ENCODE assay signal across 23 cellular contexts in the genomic region with DNA sequence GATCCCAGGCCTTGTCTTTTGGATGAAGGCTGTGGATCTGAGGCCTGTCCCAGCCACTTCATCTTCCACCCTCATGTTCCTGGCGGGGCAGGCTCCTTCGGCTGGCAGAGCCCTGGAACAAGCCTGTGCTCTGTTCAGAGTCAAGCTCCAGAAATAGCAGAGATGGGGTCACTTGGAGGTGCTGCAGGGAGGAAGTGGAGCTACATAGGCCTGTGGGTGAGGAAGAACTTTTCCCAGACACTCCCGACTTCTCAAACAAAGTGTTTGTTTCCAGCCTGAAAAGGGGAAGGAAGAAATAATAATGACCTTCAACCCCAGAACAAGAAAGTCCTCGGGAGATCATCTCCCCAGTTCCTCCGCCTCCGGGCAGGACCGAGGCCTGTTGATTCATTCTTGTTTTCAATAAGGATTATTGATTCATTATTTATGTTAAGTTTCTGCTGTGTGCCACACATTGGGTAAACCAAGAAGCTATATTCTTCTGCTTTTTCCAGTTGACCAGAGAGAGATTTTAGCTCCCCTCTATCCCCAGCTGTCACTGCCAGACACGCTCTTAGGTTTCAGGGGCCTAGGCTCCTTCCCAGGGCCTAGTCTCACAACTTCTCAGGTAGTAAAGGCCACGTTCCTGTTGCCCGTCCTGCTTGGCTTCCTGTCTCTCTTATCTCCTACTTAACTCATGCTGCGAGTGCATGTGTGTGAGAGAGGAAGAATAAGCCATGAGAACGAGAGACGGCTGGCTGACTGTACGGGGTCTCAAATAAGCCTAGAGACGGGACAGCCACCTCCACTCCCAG. TPM values are rescaled to one million over a fixed set of nuclear protein-coding genes. Genes with fewer than 3 reads are reported as not detected.
DNase-seq lines count a peak whose midpoint lies in the region; ATAC-seq and TF ChIP-seq lines count a peak whose summit lies in the region.
"Had no signal": no experiment of that assay in that cellular context is flagged by ENCODE, and none has a peak within 500 bp of the region (broad histone marks: within the 10 kb centered on the region; RNA-seq: fewer than 3 reads in every experiment).

No MANE protein-coding gene starts in this region.

- intact Hi-C loops in CD14-positive monocyte (cut with micrococcal nuclease) (no loop called here), left ventricle myocardium superior (cut with micrococcal nuclease) (no loop called here), psoas muscle (cut with DNase I) (no loop called here)
- intact Hi-C loops in activated T-helper 1 cell treated with anti-CD3 and anti-CD28 coated beads, Interleukin-12 subunit alpha, Interleukin-12 subunit beta, Interleukin-2, Interleukin-4 antibody, amounts not matched to agents 30 ng/mL and 10 ng/mL and 1 ng/mL, durations not matched to agents 14 hours and 24 hours and 36 hours (cut with micrococcal nuclease), result no loop called here

- H3K9ac ChIP-seq in BLaER1, result peak overlapping the region; percentile 8; the same call in 1 of the 2 replicates
- H3K9ac ChIP-seq: parathyroid adenoma had no signal

- H3K4me3 ChIP-seq in BLaER1 (no peak overlapping the region), SJCRH30 (no peak overlapping the region), psoas muscle (no peak overlapping the region)
- H3K4me3 ChIP-seq: upper lobe of left lung had no signal

- no peak overlapping the region for H3K4me3 Mint-ChIP-seq in CD14-positive monocyte
- H3K4me3 Mint-ChIP-seq in activated naive CD8-positive, alpha-beta T cell treated with anti-CD3 and anti-CD28 coated beads, Interleukin-2, amount 50 U/mL, for 24 hours, result no peak overlapping the region
- H3K4me3 Mint-ChIP-seq in activated T-helper 1 cell treated with anti-CD3 and anti-CD28 coated beads, Interleukin-12 subunit alpha, Interleukin-12 subunit beta, Interleukin-2, Interleukin-4 antibody, amounts not matched to agents 30 ng/mL and 10 ng/mL and 1 ng/mL, durations not matched to agents 14 hours and 24 hours and 36 hours, result no peak overlapping the region
- H3K4me3 Mint-ChIP-seq: central memory CD8-positive, alpha-beta T cell; immature natural killer cell; natural killer cell had no signal

- no peaks in the 10 kb centered on the region for H4K20me1 ChIP-seq in BLaER1

- H3K4me2 ChIP-seq in BLaER1, result no peak overlapping the region

- peaks cover 0 to 2% (median 0%) of the 10 kb centered on the region in 3 donors for H3K27me3 Mint-ChIP-seq in CD14-positive monocyte (ENCODE audit: low read depth in 3 of 3)
- no peaks in the 10 kb centered on the region for H3K27me3 Mint-ChIP-seq in activated naive CD8-positive, alpha-beta T cell treated with anti-CD3 and anti-CD28 coated beads, Interleukin-2, amount 50 U/mL, for 24 hours
- H3K27me3 Mint-ChIP-seq in activated T-helper 1 cell treated with anti-CD3 and anti-CD28 coated beads, Interleukin-12 subunit alpha, Interleukin-12 subunit beta, Interleukin-2, Interleukin-4 antibody, amounts not matched to agents 30 ng/mL and 10 ng/mL and 1 ng/mL, durations not matched to agents 14 hours and 24 hours and 36 hours (ENCODE audit: insufficient read depth), result no peaks in the 10 kb centered on the region
- H3K27me3 Mint-ChIP-seq: central memory CD8-positive, alpha-beta T cell had no signal

- H3K4me1 ChIP-seq in BLaER1 (peaks cover 28% of the 10 kb centered on the region), SJCRH30 (peaks cover 14% of the 10 kb centered on the region), psoas muscle (no peaks in the 10 kb centered on the region)
- H3K4me1 ChIP-seq: parathyroid adenoma had no signal

- DNase-seq in CD14-positive monocyte (ENCODE audit: low spot score) (no peak), left ventricle myocardium superior (no peak), SJCRH30 (no peak), psoas muscle (no peak)
- DNase-seq in activated naive CD8-positive, alpha-beta T cell treated with anti-CD3 and anti-CD28 coated beads, Interleukin-2, amount 50 U/mL, for 24 hours, result no peak
- DNase-seq in activated T-helper 1 cell treated with anti-CD3 and anti-CD28 coated beads, Interleukin-12 subunit alpha, Interleukin-12 subunit beta, Interleukin-2, Interleukin-4 antibody, amounts not matched to agents 30 ng/mL and 10 ng/mL and 1 ng/mL, durations not matched to agents 14 hours and 24 hours and 36 hours (ENCODE audit: low spot score), result no peak
- DNase-seq: Calu3; effector CD4-positive, alpha-beta T cell; glutamatergic neuron; immature natural killer cell; MM.1S; natural killer cell; NCI-H187; NCI-H2227 treated with DMSO at 0.1 percent for 48 hours; SW 1271; upper lobe of left lung had no signal

- TF ChIP-seq CTCF in CD14-positive monocyte (IDR thresholded peaks at IDR 0.05) (no peak), psoas muscle (IDR thresholded peaks at IDR 0.05) (no peak)

- no peaks in the 10 kb centered on the region for H3K9me3 Mint-ChIP-seq in CD14-positive monocyte
- H3K9me3 Mint-ChIP-seq in activated naive CD8-positive, alpha-beta T cell treated with anti-CD3 and anti-CD28 coated beads, Interleukin-2, amount 50 U/mL, for 24 hours, result no peaks in the 10 kb centered on the region
- no peaks in the 10 kb centered on the region for H3K9me3 Mint-ChIP-seq in activated T-helper 1 cell treated with anti-CD3 and anti-CD28 coated beads, Interleukin-12 subunit alpha, Interleukin-12 subunit beta, Interleukin-2, Interleukin-4 antibody, amounts not matched to agents 30 ng/mL and 10 ng/mL and 1 ng/mL, durations not matched to agents 14 hours and 24 hours and 36 hours
- H3K9me3 Mint-ChIP-seq: central memory CD8-positive, alpha-beta T cell; immature natural killer cell; natural killer cell had no signal

- H3K36me3 Mint-ChIP-seq in CD14-positive monocyte, result peaks cover 76 to 81% of the 10 kb centered on the region in 2 donors
- H3K36me3 Mint-ChIP-seq in activated naive CD8-positive, alpha-beta T cell treated with anti-CD3 and anti-CD28 coated beads, Interleukin-2, amount 50 U/mL, for 24 hours (ENCODE audit: low read depth), result peaks cover 20% of the 10 kb centered on the region
- peaks cover 49% of the 10 kb centered on the region for H3K36me3 Mint-ChIP-seq in activated T-helper 1 cell treated with anti-CD3 and anti-CD28 coated beads, Interleukin-12 subunit alpha, Interleukin-12 subunit beta, Interleukin-2, Interleukin-4 antibody, amounts not matched to agents 30 ng/mL and 10 ng/mL and 1 ng/mL, durations not matched to agents 14 hours and 24 hours and 36 hours (ENCODE audit: low read depth)

- H3K36me3 ChIP-seq in BLaER1 (peaks cover 62% of the 10 kb centered on the region), SJCRH30 (no peaks in the 10 kb centered on the region), psoas muscle (ENCODE audit: insufficient read depth in 1 of 2, low read depth in 1 of 2) (no peaks in the 10 kb centered on the region)

- peak overlapping the region in 5 of 7 donors; percentile 33 to 82 (median 64) for H3K27ac Mint-ChIP-seq in CD14-positive monocyte
- peak overlapping the region; percentile 46 for H3K27ac Mint-ChIP-seq in activated naive CD8-positive, alpha-beta T cell treated with anti-CD3 and anti-CD28 coated beads, Interleukin-2, amount 50 U/mL, for 24 hours
- H3K27ac Mint-ChIP-seq in activated T-helper 1 cell treated with anti-CD3 and anti-CD28 coated beads, Interleukin-12 subunit alpha, Interleukin-12 subunit beta, Interleukin-2, Interleukin-4 antibody, amounts not matched to agents 30 ng/mL and 10 ng/mL and 1 ng/mL, durations not matched to agents 14 hours and 24 hours and 36 hours, result no peak overlapping the region
- H3K27ac Mint-ChIP-seq: immature natural killer cell had no signal

- H3K9me3 ChIP-seq in BLaER1 (no peaks in the 10 kb centered on the region), SJCRH30 (replicated peaks) (no peaks in the 10 kb centered on the region), psoas muscle (no peaks in the 10 kb centered on the region)
- H3K9me3 ChIP-seq: upper lobe of left lung had no signal

- ATAC-seq in activated naive CD8-positive, alpha-beta T cell treated with anti-CD3 and anti-CD28 coated beads, Interleukin-2, amount 50 U/mL, for 24 hours, result no peak
- peak; percentile 69 for ATAC-seq in left ventricle myocardium superior
- no peak for ATAC-seq in psoas muscle
- ATAC-seq in GM21825 (IDR thresholded peaks at IDR 0.05; ENCODE audit: unreplicated experiment), result no peak
- ATAC-seq: natural killer cell had no signal

- H3K27ac ChIP-seq in BLaER1 (no peak overlapping the region; the same call in 1 of the 2 replicates), SJCRH30 (no peak overlapping the region), psoas muscle (no peak overlapping the region)
- H3K27ac ChIP-seq: HL-60, parathyroid adenoma, RWPE1, VCaP had no signal

- no peaks in the 10 kb centered on the region for H3K27me3 ChIP-seq in BLaER1
- H3K27me3 ChIP-seq in SJCRH30, result no peaks in the 10 kb centered on the region
- H3K27me3 ChIP-seq in psoas muscle (ENCODE audit: insufficient read depth in 3 of 3, low read length in 2 of 3), result no peaks in the 10 kb centered on the region
- H3K27me3 ChIP-seq: upper lobe of left lung had no signal

- H3K4me1 Mint-ChIP-seq in CD14-positive monocyte, result peaks cover 15% of the 10 kb centered on the region
- H3K4me1 Mint-ChIP-seq in activated naive CD8-positive, alpha-beta T cell treated with anti-CD3 and anti-CD28 coated beads, Interleukin-2, amount 50 U/mL, for 24 hours, result peaks cover 3% of the 10 kb centered on the region
- H3K4me1 Mint-ChIP-seq in activated T-helper 1 cell treated with anti-CD3 and anti-CD28 coated beads, Interleukin-12 subunit alpha, Interleukin-12 subunit beta, Interleukin-2, Interleukin-4 antibody, amounts not matched to agents 30 ng/mL and 10 ng/mL and 1 ng/mL, durations not matched to agents 14 hours and 24 hours and 36 hours (ENCODE audit: low read depth), result peaks cover 10% of the 10 kb centered on the region

- WGBS in psoas muscle, 3 donors, result 75 to 78% (median 77%) methylated on average over 15 of the region's 15 CpGs

RNA-seq across cellular contexts. Expression of a gene that starts 16.9 kb away (rescaled TPM):
- polyA plus RNA-seq in CD14-positive monocyte (10 to 100 TPM; 35.6 to 40.7 TPM), psoas muscle (under 1 TPM; 0.14 to 0.32 (median 0.27) TPM)
- total RNA-seq in left ventricle myocardium superior (0.64 TPM), psoas muscle (under 1 TPM; 0.44 to 0.89 (median 0.58) TPM)
- total RNA-seq in activated T-helper 1 cell treated with anti-CD3 and anti-CD28 coated beads, Interleukin-12 subunit alpha, Interleukin-12 subunit beta, Interleukin-2, Interleukin-4 antibody, amounts not matched to agents 30 ng/mL and 10 ng/mL and 1 ng/mL, durations not matched to agents 14 hours and 24 hours and 36 hours, result 59.8 and 64.9 TPM in 2 replicates
- 3.1 and 3.5 TPM in 2 replicates for total RNA-seq in SJCRH30 (2014; rRNA removed; shearing (Covaris generic))

RNA-seq across cellular contexts. Expression of a gene that starts 20.1 kb away (rescaled TPM):
- 100 to 1,000 TPM in 1 of 2 donors, 10 to 100 TPM in 1; 81.6 to 127 TPM for polyA plus RNA-seq in CD14-positive monocyte
- total RNA-seq in left ventricle myocardium superior, result 4.2 TPM
- 220 and 221 TPM in 2 replicates for total RNA-seq in activated T-helper 1 cell treated with anti-CD3 and anti-CD28 coated beads, Interleukin-12 subunit alpha, Interleukin-12 subunit beta, Interleukin-2, Interleukin-4 antibody, amounts not matched to agents 30 ng/mL and 10 ng/mL and 1 ng/mL, durations not matched to agents 14 hours and 24 hours and 36 hours
- 9.5 TPM in 2 replicates for total RNA-seq in SJCRH30 (2014; rRNA removed; shearing (Covaris generic))
- 10 to 100 TPM in 1 of 4 donors, 1 to 10 TPM in 3; 1.5 to 14.6 (median 5.1) TPM for total RNA-seq in psoas muscle
- 1 to 10 TPM; 1.1 to 2.8 (median 1.5) TPM for polyA plus RNA-seq in psoas muscle

Comparison
In these comparisons a context has a peak if more than half of its experiments do, and no peak if none do; other contexts are left out.
1. RNA of a gene that starts 16.9 kb away (total RNA-seq): 59.8 to 64.9 TPM in activated T-helper 1 cell treated with anti-CD3 and anti-CD28 coated beads, Interleukin-12 subunit alpha, Interleukin-12 subunit beta, Interleukin-2, Interleukin-4 antibody, amounts not matched to agents 30 ng/mL and 10 ng/mL and 1 ng/mL, durations not matched to agents 14 hours and 24 hours and 36 hours; 3.1 to 3.5 TPM in SJCRH30, 0.44 to 0.89 TPM in psoas muscle and 0.64 TPM in left ventricle myocardium superior (single experiment); every median in the first group is over 10 times any median in the second.
2. RNA of a gene that starts 20.1 kb away (total RNA-seq): 220 to 221 TPM in activated T-helper 1 cell treated with anti-CD3 and anti-CD28 coated beads, Interleukin-12 subunit alpha, Interleukin-12 subunit beta, Interleukin-2, Interleukin-4 antibody, amounts not matched to agents 30 ng/mL and 10 ng/mL and 1 ng/mL, durations not matched to agents 14 hours and 24 hours and 36 hours; 9.5 TPM in SJCRH30, 1.5 to 14.6 TPM in psoas muscle and 4.2 TPM in left ventricle myocardium superior (single experiment); every median in the first group is over 10 times any median in the second.